In genomic region chr1:159970932-159971342, GRCh38 we compare ENCODE assay signal across 1 cellular context.
TF ChIP-seq lines count a peak whose summit lies in the region.

No MANE protein-coding gene starts in this region.

TF ChIP-seq in K562, 482 proteins besides CTCF, POLR2A, EP300 and RAD21:
- TF ChIP-seq RCOR1 (IDR thresholded peaks at IDR 0.05; ENCODE audit: borderline replicate concordance in 1 of 2, low read depth in 2 of 2, low read length in 2 of 2) = 0 out of 4 replicates have a peak, but pooled peaks of 1 of the 2 experiments have one; percentile 14
- TF ChIP-seq, protein P1, sequence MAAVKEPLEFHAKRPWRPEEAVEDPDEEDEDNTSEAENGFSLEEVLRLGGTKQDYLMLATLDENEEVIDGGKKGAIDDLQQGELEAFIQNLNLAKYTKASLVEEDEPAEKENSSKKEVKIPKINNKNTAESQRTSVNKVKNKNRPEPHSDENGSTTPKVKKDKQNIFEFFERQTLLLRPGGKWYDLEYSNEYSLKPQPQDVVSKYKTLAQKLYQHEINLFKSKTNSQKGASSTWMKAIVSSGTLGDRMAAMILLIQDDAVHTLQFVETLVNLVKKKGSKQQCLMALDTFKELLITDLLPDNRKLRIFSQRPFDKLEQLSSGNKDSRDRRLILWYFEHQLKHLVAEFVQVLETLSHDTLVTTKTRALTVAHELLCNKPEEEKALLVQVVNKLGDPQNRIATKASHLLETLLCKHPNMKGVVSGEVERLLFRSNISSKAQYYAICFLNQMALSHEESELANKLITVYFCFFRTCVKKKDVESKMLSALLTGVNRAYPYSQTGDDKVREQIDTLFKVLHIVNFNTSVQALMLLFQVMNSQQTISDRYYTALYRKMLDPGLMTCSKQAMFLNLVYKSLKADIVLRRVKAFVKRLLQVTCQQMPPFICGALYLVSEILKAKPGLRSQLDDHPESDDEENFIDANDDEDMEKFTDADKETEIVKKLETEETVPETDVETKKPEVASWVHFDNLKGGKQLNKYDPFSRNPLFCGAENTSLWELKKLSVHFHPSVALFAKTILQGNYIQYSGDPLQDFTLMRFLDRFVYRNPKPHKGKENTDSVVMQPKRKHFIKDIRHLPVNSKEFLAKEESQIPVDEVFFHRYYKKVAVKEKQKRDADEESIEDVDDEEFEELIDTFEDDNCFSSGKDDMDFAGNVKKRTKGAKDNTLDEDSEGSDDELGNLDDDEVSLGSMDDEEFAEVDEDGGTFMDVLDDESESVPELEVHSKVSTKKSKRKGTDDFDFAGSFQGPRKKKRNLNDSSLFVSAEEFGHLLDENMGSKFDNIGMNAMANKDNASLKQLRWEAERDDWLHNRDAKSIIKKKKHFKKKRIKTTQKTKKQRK (IDR thresholded peaks at IDR 0.05; ENCODE audit: borderline replicate concordance, low read depth, low read length) = no peak
- no peak for TF ChIP-seq ZNF316 (IDR thresholded peaks at IDR 0.05)
- no peak for TF ChIP-seq MIER1 (IDR thresholded peaks at IDR 0.05; ENCODE audit: low read depth)
- TF ChIP-seq ZNF75A (CRISPR knock-in tag; IDR thresholded peaks at IDR 0.05) = no peak
- peak in 1 of 2 experiments; percentile 47; a peak in 2 of 4 replicates for TF ChIP-seq KDM1A (IDR thresholded peaks at IDR 0.05)
- no peak for TF ChIP-seq CEBPB (tag; IDR thresholded peaks at IDR 0.05)
- TF ChIP-seq NR2C2 (CRISPR knock-in tag; IDR thresholded peaks at IDR 0.05) = no peak
- peak; percentile 24; the same call in 1 of the 2 replicates for TF ChIP-seq NR2C2 (tag; IDR thresholded peaks at IDR 0.05)
- TF ChIP-seq ZNF3 (CRISPR knock-in tag; IDR thresholded peaks at IDR 0.05) = no peak
- peak; percentile 88 for TF ChIP-seq MEIS2 (IDR thresholded peaks at IDR 0.05; ENCODE audit: partially characterized antibody)
- TF ChIP-seq FOXA3 (CRISPR knock-in tag; conservative IDR thresholded peaks at IDR 0.05 in 1 of 2, IDR thresholded peaks at IDR 0.05 in 1 of 2) = peak in 1 of 2 experiments; percentile 79; a peak in 2 of 4 replicates
- TF ChIP-seq PBX2 (CRISPR knock-in tag; IDR thresholded peaks at IDR 0.05; ENCODE audit: low read depth) = no peak
- TF ChIP-seq PBX2 (tag; conservative IDR thresholded peaks at IDR 0.05; ENCODE audit: low read depth) = peak; percentile 88
- TF ChIP-seq, protein P2, sequence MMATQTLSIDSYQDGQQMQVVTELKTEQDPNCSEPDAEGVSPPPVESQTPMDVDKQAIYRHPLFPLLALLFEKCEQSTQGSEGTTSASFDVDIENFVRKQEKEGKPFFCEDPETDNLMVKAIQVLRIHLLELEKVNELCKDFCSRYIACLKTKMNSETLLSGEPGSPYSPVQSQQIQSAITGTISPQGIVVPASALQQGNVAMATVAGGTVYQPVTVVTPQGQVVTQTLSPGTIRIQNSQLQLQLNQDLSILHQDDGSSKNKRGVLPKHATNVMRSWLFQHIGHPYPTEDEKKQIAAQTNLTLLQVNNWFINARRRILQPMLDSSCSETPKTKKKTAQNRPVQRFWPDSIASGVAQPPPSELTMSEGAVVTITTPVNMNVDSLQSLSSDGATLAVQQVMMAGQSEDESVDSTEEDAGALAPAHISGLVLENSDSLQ (IDR thresholded peaks at IDR 0.05) = peak; percentile 74
- TF ChIP-seq NCOR1 (IDR thresholded peaks at IDR 0.05) = 0 out of 2 replicates have a peak, but pooled peaks have one; percentile 8
- no peak for TF ChIP-seq HDAC8 (tag; IDR thresholded peaks at IDR 0.05)
- peak; percentile 58; the same call in 1 of the 2 replicates for TF ChIP-seq TCF3 (CRISPR knock-in tag; IDR thresholded peaks at IDR 0.05)
- TF ChIP-seq CBFA2T2 (conservative IDR thresholded peaks at IDR 0.05) = 0 out of 2 replicates have a peak, but pooled peaks have one; percentile 25
- no peak for TF ChIP-seq FOXO4 (CRISPR knock-in tag; IDR thresholded peaks at IDR 0.05)
- TF ChIP-seq CBFA2T3 (IDR thresholded peaks at IDR 0.05) = peak; percentile 63; the same call in 1 of the 2 replicates
- TF ChIP-seq HNRNPLL (IDR thresholded peaks at IDR 0.05; ENCODE audit: low read depth, low read length, poor library complexity, severe bottlenecking) = no peak
- TF ChIP-seq SMARCB1 (IDR thresholded peaks at IDR 0.05; ENCODE audit: insufficient read length, low read depth) = no peak
- no peak for TF ChIP-seq KLF6 (CRISPR knock-in tag; IDR thresholded peaks at IDR 0.05; ENCODE audit: borderline replicate concordance)
- TF ChIP-seq TEAD2 (tag; IDR thresholded peaks at IDR 0.05) = peak; percentile 41; the same call in 1 of the 2 replicates
- TF ChIP-seq ID3 (CRISPR knock-in tag; IDR thresholded peaks at IDR 0.05) = no peak
- TF ChIP-seq ID3 (tag; IDR thresholded peaks at IDR 0.05) = peak; percentile 88
TF ChIP-seq in K562: peak in this region for 13.
